ENCODE assay signal across 19 cellular contexts in genomic region chr5:142678615-142679014, GRCh38. TPM values are rescaled to one million over a fixed set of nuclear protein-coding genes. Genes with fewer than 3 reads are reported as not detected.
DNase-seq lines count a peak whose midpoint lies in the region; ATAC-seq and TF ChIP-seq lines count a peak whose summit lies in the region.
"Had no signal": no experiment of that assay in that cellular context is flagged by ENCODE, and none has a peak within 500 bp of the region (broad histone marks: within the 10 kb centered on the region; RNA-seq: fewer than 3 reads in every experiment).

No MANE protein-coding gene starts in this region.

- DNase-seq in Right ventricle myocardium inferior (ENCODE audit: missing footprints) (peak; percentile 23), heart right ventricle (no peak), dorsolateral prefrontal cortex (no peak), neuronal stem cell (ENCODE audit: low spot score) (no peak), endodermal cell (no peak), mesendoderm (no peak), DMS79 treated with DMSO at 0.1 percent for 48 hours (lab: John Stamatoyannopoulos, UW) (no peak)
- DNase-seq: BE2C; CD4-positive, CD25-positive, alpha-beta regulatory T cell; CD8-positive, alpha-beta memory T cell; COR-L47; DMS 273 treated with DMSO at 0.1 percent for 48 hours; DMS53; GOT3; H9 had no signal

- no peak overlapping the region for H3K9ac ChIP-seq in neuronal stem cell (ENCODE audit: low read depth, low read length, poor library complexity)
- H3K9ac ChIP-seq in endodermal cell (ENCODE audit: extremely low read depth, low read length, poor library complexity, severe bottlenecking), result no peak overlapping the region
- H3K9ac ChIP-seq in mesendoderm (ENCODE audit: low read length), result no peak overlapping the region

- H3K14ac ChIP-seq in neuronal stem cell (ENCODE audit: low read length), result no peak overlapping the region

- intact Hi-C loops in Right ventricle myocardium inferior (cut with DNase I), result no loop called here
- intact Hi-C loops in heart right ventricle (cut with DNase I), result no loop called here
- intact Hi-C loops in dorsolateral prefrontal cortex (cut with DNase I), result no loop called here

- H3K56ac ChIP-seq in mesendoderm (ENCODE audit: low read length), result no peak overlapping the region

- peaks cover 0 to 21% (median 0%) of the 10 kb centered on the region in 9 donors for H3K36me3 ChIP-seq in heart right ventricle
- no peaks in the 10 kb centered on the region for H3K36me3 ChIP-seq in neuronal stem cell (replicated peaks in 1 of 2; ENCODE audit: control insufficient read depth in 2 of 2, insufficient read depth in 2 of 2, low read length in 2 of 2)
- no peaks in the 10 kb centered on the region for H3K36me3 ChIP-seq in endodermal cell (ENCODE audit: control insufficient read depth, insufficient read depth, low read length)
- H3K36me3 ChIP-seq in mesendoderm (ENCODE audit: control insufficient read depth, insufficient read depth, low read length), result no peaks in the 10 kb centered on the region
- H3K36me3 ChIP-seq: BE2C had no signal

- H2BK120ac ChIP-seq in neuronal stem cell (ENCODE audit: low read depth, low read length), result no peak overlapping the region
- H2BK120ac ChIP-seq in mesendoderm (ENCODE audit: low read depth, low read length), result no peak overlapping the region

- H3K23ac ChIP-seq in neuronal stem cell (ENCODE audit: low read depth, low read length, poor library complexity), result no peak overlapping the region
- no peak overlapping the region for H3K23ac ChIP-seq in mesendoderm (ENCODE audit: low read length)

- 68 to 84% methylated on average over 4 of the region's 4 CpGs for WGBS in heart right ventricle, 2 donors
- WGBS in neuronal stem cell (ENCODE audit: extremely low coverage in 2 of 2, insufficient read length in 2 of 2, insufficient replicate concordance in 1 of 2), 2 donors, result no CpG with 5 or more reads among the region's 4 CpGs
- WGBS in endodermal cell (ENCODE audit: insufficient coverage in 1 of 2, insufficient read length in 1 of 2), 2 experiments, result 88 to 90% methylated on average over 3 to 4 of the region's 4 CpGs
- WGBS in mesendoderm (ENCODE audit: extremely low coverage, insufficient coverage, low lambda C conversion rate), result no CpG with 5 or more reads among the region's 4 CpGs

- no peak overlapping the region for H3K27ac Mint-ChIP-seq in endodermal cell
- H3K27ac Mint-ChIP-seq: CD4-positive, CD25-positive, alpha-beta regulatory T cell; CD8-positive, alpha-beta memory T cell; IgD-negative memory B cell had no signal

- H2BK5ac ChIP-seq in neuronal stem cell (ENCODE audit: low read length), result no peak overlapping the region
- no peak overlapping the region for H2BK5ac ChIP-seq in mesendoderm (ENCODE audit: low read length)

- no peaks in the 10 kb centered on the region for H3K9me3 ChIP-seq in heart right ventricle
- H3K9me3 ChIP-seq in neuronal stem cell (replicated peaks in 1 of 2; ENCODE audit: control insufficient read depth in 2 of 2, insufficient read depth in 1 of 2, low read depth in 1 of 2, low read length in 2 of 2), result no peaks in the 10 kb centered on the region
- H3K9me3 ChIP-seq in endodermal cell (ENCODE audit: control insufficient read depth, low read length), result peaks cover 4% of the 10 kb centered on the region
- H3K9me3 ChIP-seq: A549, BE2C had no signal

- H3K4me3 ChIP-seq in heart right ventricle (no peak overlapping the region), dorsolateral prefrontal cortex (no peak overlapping the region), neuronal stem cell (ENCODE audit: low read length in 2 of 2) (no peak overlapping the region), endodermal cell (ENCODE audit: low read length) (no peak overlapping the region), mesendoderm (ENCODE audit: low read length) (no peak overlapping the region)
- H3K4me3 ChIP-seq: A549 had no signal

- H2BK15ac ChIP-seq in neuronal stem cell (ENCODE audit: low read length) (no peak overlapping the region), mesendoderm (replicated peaks; ENCODE audit: low read depth) (no peak overlapping the region)

- peaks cover 10% of the 10 kb centered on the region for H3K4me1 Mint-ChIP-seq in endodermal cell
- H3K4me1 Mint-ChIP-seq: CD4-positive, CD25-positive, alpha-beta regulatory T cell; CD8-positive, alpha-beta memory T cell; IgD-negative memory B cell had no signal

- H4K91ac ChIP-seq in neuronal stem cell (ENCODE audit: low read depth, low read length, poor library complexity), result no peak overlapping the region

- H3K4ac ChIP-seq in neuronal stem cell (ENCODE audit: low read length), result no peak overlapping the region
- H3K4ac ChIP-seq in mesendoderm (ENCODE audit: low read depth, low read length), result no peak overlapping the region

- no peaks in the 10 kb centered on the region for H3K36me3 Mint-ChIP-seq in endodermal cell (ENCODE audit: low read depth)
- H3K36me3 Mint-ChIP-seq: CD4-positive, CD25-positive, alpha-beta regulatory T cell had no signal

- TF ChIP-seq CTCF in heart right ventricle (IDR thresholded peaks at IDR 0.05) (no peak), dorsolateral prefrontal cortex (IDR thresholded peaks at IDR 0.05 in 54 of 56, conservative IDR thresholded peaks at IDR 0.05 in 2 of 56; ENCODE audit: low read depth in 1 of 56, partially characterized antibody in 56 of 56) (no peak), endodermal cell (conservative IDR thresholded peaks at IDR 0.05) (no peak)

- H3K4me3 Mint-ChIP-seq in endodermal cell, result no peak overlapping the region
- H3K4me3 Mint-ChIP-seq: CD4-positive, CD25-positive, alpha-beta regulatory T cell; CD8-positive, alpha-beta memory T cell; H9; IgD-negative memory B cell had no signal

- no peak overlapping the region for H2AFZ ChIP-seq in neuronal stem cell (ENCODE audit: low read length)

- H2BK12ac ChIP-seq in neuronal stem cell (ENCODE audit: low read length), result no peak overlapping the region

- no peaks in the 10 kb centered on the region for H3K79me1 ChIP-seq in neuronal stem cell (ENCODE audit: low read depth, low read length)
- no peaks in the 10 kb centered on the region for H3K79me1 ChIP-seq in mesendoderm (ENCODE audit: low read length)

- H3K9me3 Mint-ChIP-seq in endodermal cell, result no peaks in the 10 kb centered on the region
- H3K9me3 Mint-ChIP-seq: H9 had no signal

- no peak overlapping the region for H4K5ac ChIP-seq in mesendoderm (ENCODE audit: low read length)

- peak overlapping the region; percentile 43 for H4K8ac ChIP-seq in neuronal stem cell (ENCODE audit: low read depth, low read length)
- no peak overlapping the region for H4K8ac ChIP-seq in mesendoderm (ENCODE audit: low read depth, low read length)

- ATAC-seq in Right ventricle myocardium inferior (no peak), heart right ventricle (no peak)
- ATAC-seq: A549 had no signal

- no peak overlapping the region for H3K27ac ChIP-seq in heart right ventricle
- peak overlapping the region in 51 of 59 donors; percentile 32 to 97 (median 73) for H3K27ac ChIP-seq in dorsolateral prefrontal cortex
- no peak overlapping the region for H3K27ac ChIP-seq in neuronal stem cell (replicated peaks; ENCODE audit: low read length)
- peak overlapping the region; percentile 81 for H3K27ac ChIP-seq in temporal lobe (ENCODE audit: low read depth, low read length)
- no peak overlapping the region for H3K27ac ChIP-seq in endodermal cell (ENCODE audit: low read depth, low read length)
- H3K27ac ChIP-seq in mesendoderm (ENCODE audit: low read depth, low read length), result no peak overlapping the region
- H3K27ac ChIP-seq: 22Rv1 had no signal

- no peak overlapping the region for H3K4me2 ChIP-seq in neuronal stem cell (ENCODE audit: insufficient read depth, low read length, poor library complexity, severe bottlenecking)
- H3K4me2 ChIP-seq in mesendoderm (ENCODE audit: low read length), result no peak overlapping the region
- H3K4me2 ChIP-seq: A549 had no signal

- H3K27me3 ChIP-seq in heart right ventricle, result no peaks in the 10 kb centered on the region
- no peaks in the 10 kb centered on the region for H3K27me3 ChIP-seq in dorsolateral prefrontal cortex
- H3K27me3 ChIP-seq in neuronal stem cell (ENCODE audit: control insufficient read depth in 3 of 3, insufficient read depth in 3 of 3, low read depth in 1 of 3, low read length in 3 of 3), result no peaks in the 10 kb centered on the region
- peaks cover 6% of the 10 kb centered on the region for H3K27me3 ChIP-seq in endodermal cell (ENCODE audit: control insufficient read depth, insufficient read depth, low read length, poor library complexity, severe bottlenecking)
- H3K27me3 ChIP-seq in mesendoderm (ENCODE audit: insufficient read depth, low read length, poor library complexity), result no peaks in the 10 kb centered on the region
- H3K27me3 ChIP-seq: BE2C had no signal

- H3K79me2 ChIP-seq in mesendoderm (ENCODE audit: control insufficient read depth, insufficient read depth, low read length), result no peaks in the 10 kb centered on the region

- H3K18ac ChIP-seq in neuronal stem cell (ENCODE audit: low read length) (no peak overlapping the region), mesendoderm (ENCODE audit: low read length) (no peak overlapping the region)

- peaks cover 16 to 55% (median 40%) of the 10 kb centered on the region in 9 donors for H3K4me1 ChIP-seq in heart right ventricle
- H3K4me1 ChIP-seq in neuronal stem cell (ENCODE audit: control insufficient read depth in 2 of 2, insufficient read depth in 1 of 2, low read depth in 1 of 2, low read length in 2 of 2), result peaks cover 0 to 16% of the 10 kb centered on the region in 2 donors
- peaks cover 3% of the 10 kb centered on the region for H3K4me1 ChIP-seq in endodermal cell (ENCODE audit: control insufficient read depth, insufficient read depth, low read length)
- no peaks in the 10 kb centered on the region for H3K4me1 ChIP-seq in mesendoderm (ENCODE audit: control insufficient read depth, low read depth, low read length)
- H3K4me1 ChIP-seq: BE2C had no signal

- H3K27me3 Mint-ChIP-seq in endodermal cell (ENCODE audit: insufficient read depth), result peaks cover 5% of the 10 kb centered on the region
- H3K27me3 Mint-ChIP-seq: CD4-positive, CD25-positive, alpha-beta regulatory T cell; IgD-negative memory B cell had no signal

- H2AK5ac ChIP-seq in neuronal stem cell (ENCODE audit: low read depth, low read length) (no peak overlapping the region), mesendoderm (ENCODE audit: low read length) (no peak overlapping the region)

RNA-seq across cellular contexts. Expression of gene FGF1, which starts 7.3 kb away (rescaled TPM):
- total RNA-seq in Right ventricle myocardium inferior (57.0 TPM), heart right ventricle (100 to 1,000 TPM in 1 of 10 donors, 10 to 100 TPM in 9; 31.4 to 110 (median 58.4) TPM), dorsolateral prefrontal cortex (100 to 1,000 TPM in 85 of 120 experiments, 10 to 100 TPM in 35; 39.6 to 342 (median 131) TPM), temporal lobe (6.1 TPM), endodermal cell (under 1 TPM in 1 of 2 donors, not detected in 1; 0.77 TPM)
- 10 to 100 TPM in 1 of 2 donors, 1 to 10 TPM in 1; 5.1 to 17.6 TPM for polyA plus RNA-seq in heart right ventricle
- 0.18 TPM for polyA plus RNA-seq in neuronal stem cell (2013, experiment 1 of 2)
- 0.10 TPM for polyA plus RNA-seq in neuronal stem cell (2013, experiment 2 of 2)
- 0.28 TPM for polyA plus RNA-seq in endodermal cell (2013, experiment 1 of 2)
- polyA plus RNA-seq in endodermal cell (2013, experiment 2 of 2), result 0.54 TPM
- polyA plus RNA-seq in mesendoderm (2013, experiment 1 of 2), result 1.6 TPM
- polyA plus RNA-seq in mesendoderm (2013, experiment 2 of 2), result 1.8 TPM
- total RNA-seq: CD4-positive, CD25-positive, alpha-beta regulatory T cell; CD8-positive, alpha-beta memory T cell had no signal
- polyA plus RNA-seq: CD4-positive, CD25-positive, alpha-beta regulatory T cell; CD8-positive, alpha-beta memory T cell; IgD-negative memory B cell had no signal

Comparison
In these comparisons a context has a peak if more than half of its experiments do, and no peak if none do; other contexts are left out.
1. H3K27ac ChIP-seq: peak in dorsolateral prefrontal cortex (51 of 59) and temporal lobe (single experiment); none in heart right ventricle (0 of 10), neuronal stem cell (single experiment), endodermal cell (single experiment) and mesendoderm (single experiment).